Comparison of ENCODE assay signal across 19 cellular contexts in the genomic region with DNA sequence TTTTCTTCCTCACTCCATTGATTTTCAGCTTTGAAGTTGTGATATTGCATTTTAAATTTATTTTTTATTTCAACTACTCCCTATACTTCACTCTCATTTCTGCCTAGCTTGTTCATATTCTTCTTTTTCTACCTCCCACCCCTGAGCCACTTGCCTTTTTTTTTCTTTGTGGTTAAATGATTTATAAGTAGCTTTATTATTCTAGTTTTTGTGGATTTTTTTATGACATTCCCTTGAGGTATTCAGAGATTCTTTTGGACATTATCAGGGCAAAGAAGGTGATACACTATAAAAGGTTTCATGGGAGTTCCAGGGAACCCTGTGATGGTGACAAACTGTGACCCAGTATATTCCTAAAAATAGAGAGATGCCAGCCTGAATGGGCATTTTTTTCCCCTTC. TPM values are rescaled to one million over a fixed set of nuclear protein-coding genes. Genes with fewer than 3 reads are reported as not detected.
A peak's percentile ranks its signal among the peaks of the same experiment; 100 is the strongest.
DNase-seq lines count a peak whose midpoint lies in the region; ATAC-seq, FAIRE-seq and TF ChIP-seq lines count a peak whose summit lies in the region.
"Had no signal": no experiment of that assay in that cellular context is flagged by ENCODE, and none has a peak within 500 bp of the region (broad histone marks: within the 10 kb centered on the region; RNA-seq: fewer than 3 reads in every experiment).

No MANE protein-coding gene starts in this region.

- no peak overlapping the region for H2BK15ac ChIP-seq in neuronal stem cell (ENCODE audit: low read length)

- peaks cover 3% of the 10 kb centered on the region for H3K79me1 ChIP-seq in neuronal stem cell (ENCODE audit: low read depth, low read length)

- H4K20me1 ChIP-seq in keratinocyte (ENCODE audit: control insufficient read depth, extremely low read depth, insufficient read depth, low read length): no peaks in the 10 kb centered on the region

- no peak for TF ChIP-seq CTCF in keratinocyte (optimal IDR thresholded peaks at IDR 0.05 in 1 of 3, IDR thresholded peaks at IDR 0.05 in 1 of 3, conservative IDR thresholded peaks at IDR 0.05 in 1 of 3; ENCODE audit: extremely low read depth in 1 of 3, insufficient read depth in 2 of 3, low read length in 3 of 3)

- no peak overlapping the region for H3K14ac ChIP-seq in neuronal stem cell (ENCODE audit: low read length)

- peaks cover 31% of the 10 kb centered on the region for H3K4me1 Mint-ChIP-seq in stimulated activated naive CD8-positive, alpha-beta T cell treated with anti-CD3 and anti-CD28 coated beads, Interleukin-15, amount 100 ng/mL, for 72 hours
- H3K4me1 Mint-ChIP-seq in T-helper 17 cell: peaks cover 14% of the 10 kb centered on the region

- H3K9me3 ChIP-seq in T-helper 17 cell (ENCODE audit: control insufficient read depth, low read length, poor library complexity, severe bottlenecking) (no peaks in the 10 kb centered on the region), keratinocyte (ENCODE audit: control insufficient read depth, low read depth, low read length) (no peaks in the 10 kb centered on the region), neuronal stem cell (replicated peaks in 1 of 2; ENCODE audit: control insufficient read depth in 2 of 2, insufficient read depth in 1 of 2, low read depth in 1 of 2, low read length in 2 of 2) (no peaks in the 10 kb centered on the region)
- H3K9me3 ChIP-seq: neutrophil had no signal

- dilution Hi-C loops in keratinocyte (cut with MboI; ENCODE audit: extremely low pct_ligation_motif_present, low sequenced_read_pairs): no loop called here

- H3K9ac ChIP-seq in keratinocyte (ENCODE audit: control insufficient read depth, extremely low read depth, insufficient read depth, low read length) (no peak overlapping the region), neuronal stem cell (ENCODE audit: low read depth, low read length, poor library complexity) (no peak overlapping the region)

- no peaks in the 10 kb centered on the region for H3K9me1 ChIP-seq in keratinocyte (ENCODE audit: control insufficient read depth, extremely low read depth, insufficient read depth, low read length)

- H3K18ac ChIP-seq in neuronal stem cell (ENCODE audit: low read length): no peak overlapping the region

- H2AK5ac ChIP-seq in neuronal stem cell (ENCODE audit: low read depth, low read length): no peak overlapping the region

- H4K8ac ChIP-seq in neuronal stem cell (ENCODE audit: low read depth, low read length): no peak overlapping the region

- H3K79me2 ChIP-seq in keratinocyte (ENCODE audit: control insufficient read depth, insufficient read depth, low read length): peaks cover 41% of the 10 kb centered on the region

- no peak overlapping the region for H4K91ac ChIP-seq in neuronal stem cell (ENCODE audit: low read depth, low read length, poor library complexity)

- H3K27me3 ChIP-seq in keratinocyte (ENCODE audit: control insufficient read depth, extremely low read depth, insufficient read depth, low read length) (no peaks in the 10 kb centered on the region), neuronal stem cell (ENCODE audit: control insufficient read depth in 3 of 3, insufficient read depth in 3 of 3, low read depth in 1 of 3, low read length in 3 of 3) (no peaks in the 10 kb centered on the region)
- H3K27me3 ChIP-seq: foreskin keratinocyte, neutrophil had no signal

- H3K4me3 ChIP-seq in keratinocyte (ENCODE audit: control insufficient read depth in 2 of 3, extremely low read depth in 1 of 3, insufficient read depth in 2 of 3, low read depth in 1 of 3, low read length in 3 of 3): no peak overlapping the region
- no peak overlapping the region for H3K4me3 ChIP-seq in neuronal stem cell (ENCODE audit: low read length in 2 of 2)
- H3K4me3 ChIP-seq: K562 had no signal

- no peak for DNase-seq in stimulated activated naive CD8-positive, alpha-beta T cell treated with anti-CD3 and anti-CD28 coated beads, Interleukin-15, amount 100 ng/mL, for 72 hours
- no peak for DNase-seq in stimulated activated naive CD8-positive, alpha-beta T cell treated with anti-CD3 and anti-CD28 coated beads, Interleukin-15, Interleukin-2, amounts not matched to agents 100 U/mL and 50 U/mL, for 24 hours
- DNase-seq in T-helper 17 cell (no peak), keratinocyte (ENCODE audit: low read depth, low spot score) (no peak), activated T-cell treated with anti-CD3 and anti-CD28 coated beads for 4 hours (no peak), neuronal stem cell (ENCODE audit: low spot score) (no peak), 8988T (no peak)
- DNase-seq: ACHN; activated CD4-positive, alpha-beta T cell treated with anti-CD3 and anti-CD28 coated beads, Interleukin-2, amount 50 U/mL, for 48 hours; activated T-cell treated with anti-CD3 and anti-CD28 coated beads, Interleukin-2, amount 50 U/mL, for 4 hours; CD8-positive, alpha-beta memory T cell; foreskin keratinocyte; NCI-H2029 treated with DMSO at 0.1 percent for 48 hours; NCI-H446 treated with DMSO at 0.1 percent for 48 hours; stimulated activated CD4-positive, alpha-beta T cell treated with anti-CD3 and anti-CD28 coated beads, Interleukin-12 subunit alpha, Interleukin-12 subunit beta, amount 100 ng/mL, for 4 hours had no signal

- H3K36me3 ChIP-seq in keratinocyte (ENCODE audit: control insufficient read depth in 2 of 2, extremely low read depth in 1 of 2, insufficient read depth in 2 of 2, low read length in 2 of 2) (peaks cover 0 to 5% of the 10 kb centered on the region in 2 experiments), neuronal stem cell (replicated peaks in 1 of 2; ENCODE audit: control insufficient read depth in 2 of 2, insufficient read depth in 2 of 2, low read length in 2 of 2) (peaks cover 0 to 14% of the 10 kb centered on the region in 2 donors)
- H3K36me3 ChIP-seq: neutrophil had no signal

- H2AFZ ChIP-seq in keratinocyte (ENCODE audit: control insufficient read depth, low read length) (no peak overlapping the region), neuronal stem cell (ENCODE audit: low read length) (no peak overlapping the region)

- H3K23ac ChIP-seq in neuronal stem cell (ENCODE audit: low read depth, low read length, poor library complexity): no peak overlapping the region

- H3K4me2 ChIP-seq in keratinocyte (ENCODE audit: control insufficient read depth, extremely low read depth, insufficient read depth, low read depth, low read length) (peak overlapping the region; percentile 11), neuronal stem cell (ENCODE audit: insufficient read depth, low read length, poor library complexity, severe bottlenecking) (no peak overlapping the region)

- H3K9me3 Mint-ChIP-seq in stimulated activated naive CD8-positive, alpha-beta T cell treated with anti-CD3 and anti-CD28 coated beads, Interleukin-15, amount 100 ng/mL, for 72 hours: no peaks in the 10 kb centered on the region
- H3K9me3 Mint-ChIP-seq: activated T-cell treated with anti-CD3 and anti-CD28 coated beads, Interleukin-2, amount 50 U/mL, for 4 hours; CD8-positive, alpha-beta memory T cell had no signal

- ATAC-seq in stimulated activated naive CD8-positive, alpha-beta T cell treated with anti-CD3 and anti-CD28 coated beads, Interleukin-15, amount 100 ng/mL, for 72 hours: no peak
- no peak for ATAC-seq in stimulated activated naive CD8-positive, alpha-beta T cell treated with anti-CD3 and anti-CD28 coated beads, Interleukin-15, Interleukin-2, amounts not matched to agents 100 U/mL and 50 U/mL, for 24 hours
- ATAC-seq in T-helper 17 cell (no peak), GM18867 (IDR thresholded peaks at IDR 0.05; ENCODE audit: unreplicated experiment) (no peak)
- ATAC-seq: activated T-cell treated with anti-CD3 and anti-CD28 coated beads, Interleukin-2, amount 50 U/mL, for 4 hours; foreskin keratinocyte; K562 had no signal

- peak overlapping the region; percentile 1 to 26 for H3K4me3 Mint-ChIP-seq in stimulated activated naive CD8-positive, alpha-beta T cell treated with anti-CD3 and anti-CD28 coated beads, Interleukin-15, amount 100 ng/mL, for 72 hours
- no peak overlapping the region for H3K4me3 Mint-ChIP-seq in T-helper 17 cell
- H3K4me3 Mint-ChIP-seq: activated T-cell treated with anti-CD3 and anti-CD28 coated beads, Interleukin-2, amount 50 U/mL, for 4 hours had no signal

- no peaks in the 10 kb centered on the region for H3K36me3 Mint-ChIP-seq in T-helper 17 cell (ENCODE audit: low read depth)

- H3K27ac ChIP-seq in keratinocyte (ENCODE audit: control insufficient read depth, insufficient read depth, low read length) (no peak overlapping the region), neuronal stem cell (replicated peaks; ENCODE audit: low read length) (no peak overlapping the region)
- H3K27ac ChIP-seq: foreskin keratinocyte, neutrophil had no signal

- H2BK5ac ChIP-seq in neuronal stem cell (ENCODE audit: low read length): no peak overlapping the region

- H3K4ac ChIP-seq in neuronal stem cell (ENCODE audit: low read length): no peak overlapping the region

- H3K4me1 ChIP-seq in keratinocyte (ENCODE audit: control insufficient read depth, extremely low read depth, insufficient read depth, low read length) (peaks cover 10% of the 10 kb centered on the region), neuronal stem cell (ENCODE audit: control insufficient read depth in 2 of 2, insufficient read depth in 1 of 2, low read depth in 1 of 2, low read length in 2 of 2) (peaks cover 0 to 13% of the 10 kb centered on the region in 2 donors)

- H2BK12ac ChIP-seq in neuronal stem cell (ENCODE audit: low read length): no peak overlapping the region

- no peak overlapping the region for H2BK120ac ChIP-seq in neuronal stem cell (ENCODE audit: low read depth, low read length)

- no peak for FAIRE-seq in keratinocyte (lab: Jason Lieb, UNC)
- FAIRE-seq: bronchial epithelial cell, K562 had no signal

- no peak overlapping the region for H3K27ac Mint-ChIP-seq in stimulated activated naive CD8-positive, alpha-beta T cell treated with anti-CD3 and anti-CD28 coated beads, Interleukin-15, amount 100 ng/mL, for 72 hours
- H3K27ac Mint-ChIP-seq in T-helper 17 cell: peak overlapping the region; percentile 78

- no peaks in the 10 kb centered on the region for H3K27me3 Mint-ChIP-seq in stimulated activated naive CD8-positive, alpha-beta T cell treated with anti-CD3 and anti-CD28 coated beads, Interleukin-15, amount 100 ng/mL, for 72 hours
- H3K27me3 Mint-ChIP-seq in T-helper 17 cell: no peaks in the 10 kb centered on the region
- H3K27me3 Mint-ChIP-seq: CD8-positive, alpha-beta memory T cell had no signal

RNA-seq across cellular contexts. Expression of gene C15orf61, which starts 3.3 kb away (rescaled TPM):
- 1 to 10 TPM; 7.7 to 8.7 TPM for total RNA-seq in T-helper 17 cell
- polyA plus RNA-seq in keratinocyte: 1.4 to 2.6 TPM (median 1.5 TPM) in 3 replicates
- polyA plus RNA-seq in keratinocyte (2011; ENCODE audit: low read depth): 2.8 TPM
- 1.2 and 2.2 TPM in 2 replicates for polyA plus RNA-seq in keratinocyte (2011; cell fraction: cytosol; rRNA removed)
- polyA plus RNA-seq in keratinocyte (2011; cell fraction: nucleus; rRNA removed): 1.0 and 1.9 TPM in 2 replicates
- polyA plus RNA-seq in keratinocyte (2012; ENCODE audit: low replicate concordance): 1.5 and 3.1 TPM in 2 replicates
- 1.2 to 3.9 TPM (median 1.9 TPM) in 3 replicates for polyA minus RNA-seq in keratinocyte
- 1.2 TPM for polyA minus RNA-seq in keratinocyte (2011; cell fraction: cytosol; rRNA and poly(A)+ RNA removed)
- polyA minus RNA-seq in keratinocyte (2011; cell fraction: nucleus; rRNA and poly(A)+ RNA removed): 0.63 and 0.85 TPM in 2 replicates
- 3.8 TPM for polyA plus RNA-seq in neuronal stem cell (2013, experiment 1 of 2)
- polyA plus RNA-seq in neuronal stem cell (2013, experiment 2 of 2): 3.9 TPM

RNA-seq across cellular contexts. Expression of gene MAP2K5, which starts 18.3 kb away (rescaled TPM):
- total RNA-seq in T-helper 17 cell: 10 to 100 TPM; 27.1 to 30.4 TPM
- 1.8 to 5.2 TPM (median 3.6 TPM) in 3 replicates for polyA plus RNA-seq in keratinocyte
- 20.2 TPM for polyA plus RNA-seq in keratinocyte (2011; ENCODE audit: low read depth)
- polyA plus RNA-seq in keratinocyte (2011; cell fraction: cytosol; rRNA removed): 4.1 and 4.4 TPM in 2 replicates
- 6.5 and 7.9 TPM in 2 replicates for polyA plus RNA-seq in keratinocyte (2011; cell fraction: nucleus; rRNA removed)
- polyA plus RNA-seq in keratinocyte (2012; ENCODE audit: low replicate concordance): 8.6 and 12.2 TPM in 2 replicates
- polyA minus RNA-seq in keratinocyte: 4.0 to 7.9 TPM (median 4.4 TPM) in 3 replicates
- 6.5 TPM for polyA minus RNA-seq in keratinocyte (2011; cell fraction: cytosol; rRNA and poly(A)+ RNA removed)
- polyA minus RNA-seq in keratinocyte (2011; cell fraction: nucleus; rRNA and poly(A)+ RNA removed): 7.8 and 11.6 TPM in 2 replicates
- polyA plus RNA-seq in neuronal stem cell (2013, experiment 1 of 2): 21.6 TPM
- 21.5 TPM for polyA plus RNA-seq in neuronal stem cell (2013, experiment 2 of 2)
